ENCODE assay signal across 7 cellular contexts in genomic region chr19:47863514-47863936, GRCh38. TPM values are rescaled to one million over a fixed set of nuclear protein-coding genes. Genes with fewer than 3 reads are reported as not detected.
DNase-seq lines count a peak whose midpoint lies in the region; ATAC-seq, FAIRE-seq and TF ChIP-seq lines count a peak whose summit lies in the region.

No MANE protein-coding gene starts in this region.

- H3K36me3 ChIP-seq in GM12878 (ENCODE audit: control insufficient read depth in 2 of 2, insufficient read depth in 2 of 2, low read length in 1 of 2) (no peaks in the 10 kb centered on the region), small intestine (ENCODE audit: control insufficient read depth in 2 of 2, insufficient read depth in 2 of 2, low read length in 2 of 2) (no peaks in the 10 kb centered on the region)

- TF ChIP-seq POLR2A in GM12878 (IDR thresholded peaks at IDR 0.05; ENCODE audit: low read depth, low read length): no peak

- ATAC-seq in GM12878 (peak; percentile 98), HG03135 (IDR thresholded peaks at IDR 0.05; ENCODE audit: unreplicated experiment) (no peak)

- peak; percentile 70 for TF ChIP-seq RAD21 in GM12878 (IDR thresholded peaks at IDR 0.05; ENCODE audit: insufficient read depth, low read depth, low read length)

- TF ChIP-seq CTCF in GM12874 (IDR thresholded peaks at IDR 0.05; ENCODE audit: insufficient read depth, low read depth, low read length) (peak; percentile 96), GM12878 (IDR thresholded peaks at IDR 0.05 in 2 of 3, conservative IDR thresholded peaks at IDR 0.05 in 1 of 3; ENCODE audit: control insufficient read depth in 2 of 3, extremely low read depth in 1 of 3, insufficient read depth in 1 of 3, low read depth in 3 of 3, low read length in 3 of 3) (peak; percentile 90 to 93 (median 91))

- POLR2A ChIA-PET in GM12878 (lab: Charles Lee): no interaction called here

- SMC1A ChIA-PET in GM12878 (lab: Charles Lee; ENCODE audit: uncharacterized antibody, unreplicated experiment): interaction anchor here (1.5 kb wide), 1 partner anchor 97 kb away, joined by 3 read pairs; no protein-coding TSS in a partner anchor

- no peaks in the 10 kb centered on the region; the same call in 1 of the 3 replicates for H3K9me3 ChIP-seq in GM12878 (replicated peaks; ENCODE audit: control insufficient read depth, insufficient read depth, low read length)
- no peaks in the 10 kb centered on the region for H3K9me3 ChIP-seq in small intestine (ENCODE audit: control insufficient read depth, low read depth)

- 11% methylated on average over 14 of the region's 14 CpGs for WGBS in GM12878 (ENCODE audit: insufficient coverage, insufficient replicate concordance, low lambda C conversion rate, missing lambda C conversion rate)
- WGBS in small intestine, 3 donors: 12 to 17% (median 14%) methylated on average over 14 of the region's 14 CpGs

- no peaks in the 10 kb centered on the region for H3K27me3 ChIP-seq in GM12878 (replicated peaks in 1 of 2; ENCODE audit: control insufficient read depth in 2 of 2, insufficient read depth in 2 of 2, low read length in 1 of 2)
- no peaks in the 10 kb centered on the region for H3K27me3 ChIP-seq in small intestine (ENCODE audit: control insufficient read depth in 2 of 2, insufficient read depth in 2 of 2, low read length in 2 of 2)

- TF ChIP-seq EP300 in GM12878 (IDR thresholded peaks at IDR 0.05; ENCODE audit: borderline replicate concordance in 1 of 2, control insufficient read depth in 1 of 2, low read depth in 2 of 2, low read length in 2 of 2): no peak

- FAIRE-seq in GM12878 (lab: Jason Lieb, UNC) (peak; percentile 88), small intestine (lab: Jason Lieb, UNC) (no peak)

- H3K4me1 ChIP-seq in GM12878 (ENCODE audit: control insufficient read depth, insufficient read depth, low read length) (no peaks in the 10 kb centered on the region), small intestine (ENCODE audit: control insufficient read depth in 2 of 2, insufficient read depth in 1 of 2, low read depth in 1 of 2, low read length in 1 of 2) (no peaks in the 10 kb centered on the region)

- in situ Hi-C loops in GM12878 (cut with MboI): loop anchor here (25.0 kb wide), 1 partner anchor 699 kb away; the partner anchor contains the start of gene SULT2B1

- CTCF ChIA-PET in GM12878 (lab: Yijun Ruan, JAX): interaction anchor here (0.6 to 2.4 kb wide), 8 partner anchors 14 to 1599 kb away, joined by 3 to 8 read pairs (median 3); partner anchors contain the start of gene EHD2

- H3K79me2 ChIP-seq in GM12878 (ENCODE audit: control insufficient read depth, insufficient read depth, low read length): no peaks in the 10 kb centered on the region

- no TSS peak for BruUV-seq in GM12878 (replicated peaks; lab: Mats Ljungman, UMichigan)

- no peak overlapping the region for H2AFZ ChIP-seq in GM12878 (ENCODE audit: control insufficient read depth, low read depth, low read length)

- H3K4me3 ChIP-seq in GM12878: no peak overlapping the region
- H3K4me3 ChIP-seq in small intestine (ENCODE audit: low read depth in 1 of 2, low read length in 2 of 2): no peak overlapping the region

- H3K9ac ChIP-seq in GM12878 (ENCODE audit: control insufficient read depth, insufficient read depth, low read length): no peak overlapping the region

- H3K27ac ChIP-seq in GM12878 (ENCODE audit: control insufficient read depth, insufficient read depth) (no peak overlapping the region), small intestine (ENCODE audit: low read depth in 1 of 2, low read length in 1 of 2) (no peak overlapping the region)

- H3K4me2 ChIP-seq in GM12878 (ENCODE audit: control insufficient read depth, insufficient read depth): no peak overlapping the region

- intact Hi-C loops in GM12878 (cut with micrococcal nuclease; ENCODE audit: unreplicated experiment): no loop called here

- DNase-seq in NCI-H1694 treated with DMSO at 0.1 percent for 48 hours (lab: John Stamatoyannopoulos, UW): peak; percentile 11
- peak; percentile 78 for DNase-seq in UCSD-AML1 (lab: John Stamatoyannopoulos, UW; ENCODE audit: unreplicated experiment)
- no peak for DNase-seq in GM12878 (ENCODE audit: low read depth, low spot score)
- DNase-seq in iPS DF 19.7 (ENCODE audit: low read depth, low spot score): peak; percentile 71
- peak; percentile 77 for DNase-seq in small intestine

- RAD21 ChIA-PET in GM12878 (lab: Charles Lee; ENCODE audit: unreplicated experiment): no interaction called here

- H4K20me1 ChIP-seq in GM12878 (ENCODE audit: control insufficient read depth, insufficient read depth): no peaks in the 10 kb centered on the region

TF ChIP-seq in GM12878, 131 proteins besides CTCF, POLR2A, EP300 and RAD21 (continues in another document):
- peak; percentile 54; the same call in 1 of the 2 replicates for TF ChIP-seq SMC3 (IDR thresholded peaks at IDR 0.05; ENCODE audit: borderline replicate concordance, low read length)
- TF ChIP-seq SREBF2 (IDR thresholded peaks at IDR 0.05; ENCODE audit: low read length): no peak

RNA-seq across cellular contexts. Expression of gene TPRX2, which starts 4.5 kb away (rescaled TPM):
- not detected in 2 replicates for total RNA-seq in GM12878 (2013; cell fraction: nucleolus; rRNA removed)
- not detected in 2 replicates for total RNA-seq in GM12878 (2014; rRNA removed)
- total RNA-seq in GM12878 (2014; rRNA removed; fragmentation: Illumina TruSeq; extraction: Trizol): not detected in 2 replicates
- not detected in 2 replicates for total RNA-seq in GM12878 (2021)
- not detected for polyA plus RNA-seq in GM12878 (2011; ENCODE audit: low read depth)
- polyA plus RNA-seq in GM12878 (2011; rRNA removed): not detected in 2 replicates
- not detected in 2 replicates for polyA plus RNA-seq in GM12878 (2011; cell fraction: cytosol; rRNA removed)
- polyA plus RNA-seq in GM12878 (2011; cell fraction: nucleus; rRNA removed): not detected in 2 replicates
- not detected in 2 replicates for polyA plus RNA-seq in GM12878 (2012)
- not detected in 2 replicates for polyA plus RNA-seq in GM12878 (2014; fragmentation: Illumina TruSeq; extraction: Trizol)
- not detected for polyA plus RNA-seq in GM12878 (2014; fragmentation: Nextera tagmentation; extraction: Ambion mirVana)
- not detected in 2 replicates for polyA plus RNA-seq in GM12878 (2014; rRNA removed)
- polyA plus RNA-seq in GM12878 (2016; fragmentation: Nextera tagmentation; extraction: Ambion mirVana): not detected
- not detected in 2 replicates for polyA minus RNA-seq in GM12878 (2011; rRNA and poly(A)+ RNA removed)
- polyA minus RNA-seq in GM12878 (2011; cell fraction: cytosol; rRNA and poly(A)+ RNA removed): not detected in 2 replicates
- polyA minus RNA-seq in GM12878 (2011; cell fraction: nucleus; rRNA and poly(A)+ RNA removed): not detected in 2 replicates
- not detected for polyA plus RNA-seq in small intestine

RNA-seq across cellular contexts. Expression of gene SULT2A1, which starts 22.6 kb away (rescaled TPM):
- not detected in 2 replicates for total RNA-seq in GM12878 (2013; cell fraction: nucleolus; rRNA removed)
- not detected in 2 replicates for total RNA-seq in GM12878 (2014; rRNA removed)
- total RNA-seq in GM12878 (2014; rRNA removed; fragmentation: Illumina TruSeq; extraction: Trizol): not detected in 2 replicates
- 0.13 and 0.16 TPM in 2 replicates for total RNA-seq in GM12878 (2021)
- not detected for polyA plus RNA-seq in GM12878 (2011; ENCODE audit: low read depth)
- polyA plus RNA-seq in GM12878 (2011; rRNA removed): not detected in 2 replicates
- polyA plus RNA-seq in GM12878 (2011; cell fraction: cytosol; rRNA removed): not detected in 2 replicates
- not detected in 2 replicates for polyA plus RNA-seq in GM12878 (2011; cell fraction: nucleus; rRNA removed)
- polyA plus RNA-seq in GM12878 (2012): not detected in 2 replicates
- not detected in 2 replicates for polyA plus RNA-seq in GM12878 (2014; fragmentation: Illumina TruSeq; extraction: Trizol)
- polyA plus RNA-seq in GM12878 (2014; fragmentation: Nextera tagmentation; extraction: Ambion mirVana): not detected
- polyA plus RNA-seq in GM12878 (2014; rRNA removed): not detected in 2 replicates
- polyA plus RNA-seq in GM12878 (2016; fragmentation: Nextera tagmentation; extraction: Ambion mirVana): not detected
- not detected in 2 replicates for polyA minus RNA-seq in GM12878 (2011; rRNA and poly(A)+ RNA removed)
- polyA minus RNA-seq in GM12878 (2011; cell fraction: cytosol; rRNA and poly(A)+ RNA removed): not detected in 2 replicates
- not detected in 2 replicates for polyA minus RNA-seq in GM12878 (2011; cell fraction: nucleus; rRNA and poly(A)+ RNA removed)
- 100 to 1,000 TPM in 2 of 3 donors, 10 to 100 TPM in 1; 12.7 to 221 (median 154) TPM for polyA plus RNA-seq in small intestine

RNA-seq across cellular contexts. Expression of gene CRX, which starts 41.8 kb away (rescaled TPM):
- not detected in 2 replicates for total RNA-seq in GM12878 (2013; cell fraction: nucleolus; rRNA removed)
- total RNA-seq in GM12878 (2014; rRNA removed): not detected in 2 replicates
- total RNA-seq in GM12878 (2014; rRNA removed; fragmentation: Illumina TruSeq; extraction: Trizol): not detected in 2 replicates
- not detected in 2 replicates for total RNA-seq in GM12878 (2021)
- not detected for polyA plus RNA-seq in GM12878 (2011; ENCODE audit: low read depth)
- polyA plus RNA-seq in GM12878 (2011; rRNA removed): not detected in 2 replicates
- polyA plus RNA-seq in GM12878 (2011; cell fraction: cytosol; rRNA removed): not detected in 2 replicates
- polyA plus RNA-seq in GM12878 (2011; cell fraction: nucleus; rRNA removed): not detected in 2 replicates
- polyA plus RNA-seq in GM12878 (2012): not detected in 2 replicates
- not detected in 2 replicates for polyA plus RNA-seq in GM12878 (2014; fragmentation: Illumina TruSeq; extraction: Trizol)
- not detected for polyA plus RNA-seq in GM12878 (2014; fragmentation: Nextera tagmentation; extraction: Ambion mirVana)
- polyA plus RNA-seq in GM12878 (2014; rRNA removed): not detected in 2 replicates
- not detected for polyA plus RNA-seq in GM12878 (2016; fragmentation: Nextera tagmentation; extraction: Ambion mirVana)
- polyA minus RNA-seq in GM12878 (2011; rRNA and poly(A)+ RNA removed): not detected in 2 replicates
- not detected in 2 replicates for polyA minus RNA-seq in GM12878 (2011; cell fraction: cytosol; rRNA and poly(A)+ RNA removed)
- polyA minus RNA-seq in GM12878 (2011; cell fraction: nucleus; rRNA and poly(A)+ RNA removed): not detected in 2 replicates
- not detected for polyA plus RNA-seq in small intestine

RNA-seq across cellular contexts. Expression of gene TPRX1, which starts 59.2 kb away (rescaled TPM):
- not detected in 2 replicates for total RNA-seq in GM12878 (2013; cell fraction: nucleolus; rRNA removed)
- total RNA-seq in GM12878 (2014; rRNA removed) (not detected in 2 replicates), GM12878 (2014; rRNA removed; fragmentation: Illumina TruSeq; extraction: Trizol) (not detected in 2 replicates), GM12878 (2021) (not detected in 2 replicates)
- not detected for polyA plus RNA-seq in GM12878 (2011; ENCODE audit: low read depth)
- polyA plus RNA-seq in GM12878 (2011; rRNA removed) (not detected in 2 replicates), GM12878 (2014; fragmentation: Illumina TruSeq; extraction: Trizol) (not detected in 2 replicates), GM12878 (2014; fragmentation: Nextera tagmentation; extraction: Ambion mirVana) (not detected), GM12878 (2014; rRNA removed) (not detected in 2 replicates), GM12878 (2016; fragmentation: Nextera tagmentation; extraction: Ambion mirVana) (not detected), small intestine (not detected)
- polyA plus RNA-seq in GM12878 (2011; cell fraction: cytosol; rRNA removed): not detected in 2 replicates
- not detected in 2 replicates for polyA plus RNA-seq in GM12878 (2011; cell fraction: nucleus; rRNA removed)
- polyA plus RNA-seq in GM12878 (2012): not detected in 2 replicates
- polyA minus RNA-seq in GM12878 (2011; rRNA and poly(A)+ RNA removed): not detected in 2 replicates
- polyA minus RNA-seq in GM12878 (2011; cell fraction: cytosol; rRNA and poly(A)+ RNA removed): not detected in 2 replicates
- polyA minus RNA-seq in GM12878 (2011; cell fraction: nucleus; rRNA and poly(A)+ RNA removed): not detected in 2 replicates

Comparison
In these comparisons a context has a peak if more than half of its experiments do, and no peak if none do; other contexts are left out.
1. RNA of gene SULT2A1, which starts 22.6 kb away (polyA plus RNA-seq): 12.7 to 221 TPM in small intestine; not detected in GM12878; every median in the first group is over 10 times any median in the second.